Comparison of ENCODE assay signal across 21 cellular contexts in the genomic region with DNA sequence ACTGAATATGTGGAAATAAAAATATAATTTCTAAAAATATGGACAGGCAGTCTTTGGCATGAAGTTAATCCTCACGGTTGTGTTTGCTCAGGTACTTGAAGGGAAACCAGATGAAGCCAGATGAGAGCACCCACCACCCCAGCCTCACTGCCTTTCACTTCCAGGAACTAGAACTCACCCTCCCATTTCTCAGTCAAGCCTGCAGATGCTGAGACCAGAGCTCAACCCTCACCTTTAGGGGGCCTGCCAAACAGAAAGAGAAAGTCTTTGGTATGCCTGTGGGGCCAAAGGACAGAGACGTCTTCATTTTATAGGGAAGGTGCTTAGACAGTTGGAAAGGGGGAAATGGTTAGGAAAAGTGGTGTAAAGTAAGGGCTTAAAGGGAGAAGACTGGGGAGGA.
"Had no signal": no experiment of that assay in that cellular context is flagged by ENCODE, and none has a peak within 500 bp of the region (broad histone marks: within the 10 kb centered on the region; RNA-seq: fewer than 3 reads in every experiment).

No MANE protein-coding gene starts in this region.

- H3K27ac Mint-ChIP-seq: activated CD8-positive, alpha-beta T cell treated with anti-CD3 and anti-CD28 coated beads, Interleukin-2, amount 10 ng/mL, durations not matched to agents 7 days and 5 days; activated naive CD4-positive, alpha-beta T cell treated with anti-CD3 and anti-CD28 coated beads, Interleukin-2, amount 50 U/mL, for 24 hours; activated T-cell treated with anti-CD3 and anti-CD28 coated beads, Interleukin-2, amount 50 U/mL, for 24 hours; activated T-helper 1 cell treated with anti-CD3 and anti-CD28 coated beads, Interleukin-12 subunit alpha, Interleukin-12 subunit beta, Interleukin-2, Interleukin-4 antibody, amounts not matched to agents 30 ng/mL and 10 ng/mL and 1 ng/mL, durations not matched to agents 14 hours and 24 hours and 36 hours; T-helper 17 cell; WTC11 had no signal

- DNase-seq: activated CD4-positive, alpha-beta T cell treated with anti-CD3 and anti-CD28 coated beads for 48 hours; activated CD4-positive, alpha-beta T cell treated with anti-CD3 and anti-CD28 coated beads, Interleukin-2, amount 50 U/mL, for 4 hours; activated CD4-positive, CD25-positive, alpha-beta regulatory T cell treated with anti-CD3 and anti-CD28 coated beads, Interleukin-2, amount 50 U/mL, for 72 hours; activated CD8-positive, alpha-beta T cell treated with anti-CD3 and anti-CD28 coated beads, Interleukin-2, amount 10 ng/mL, durations not matched to agents 7 days and 5 days; activated effector memory CD4-positive, alpha-beta T cell treated with Interleukin-2 at 50 U/mL for 16 hours; activated naive CD4-positive, alpha-beta T cell; activated T-cell treated with anti-CD3 and anti-CD28 coated beads, Interleukin-2, amount 50 U/mL, for 24 hours; aorta; KG1; NCI-H1048; NCI-H187 treated with DMSO at 0.1 percent for 48 hours; NCI-H2081 treated with DMSO at 0.1 percent for 48 hours; NCI-H226; PC-9; SHP77 treated with DMSO at 0.1 percent for 48 hours; T-helper 17 cell; T-helper 9 cell had no signal

- H3K27ac ChIP-seq: PC-9 had no signal

- H3K4me1 Mint-ChIP-seq: activated naive CD4-positive, alpha-beta T cell treated with anti-CD3 and anti-CD28 coated beads, Interleukin-2, amount 50 U/mL, for 24 hours; central memory CD8-positive, alpha-beta T cell; WTC11 had no signal

- ATAC-seq: activated CD8-positive, alpha-beta T cell treated with anti-CD3 and anti-CD28 coated beads, Interleukin-2, amount 10 ng/mL, durations not matched to agents 7 days and 5 days; T-helper 17 cell; WTC11 had no signal

- H3K36me3 Mint-ChIP-seq: WTC11 had no signal

- H3K4me3 ChIP-seq: PC-9 had no signal

- H3K9me3 Mint-ChIP-seq: activated naive CD4-positive, alpha-beta T cell treated with anti-CD3 and anti-CD28 coated beads, Interleukin-2, amount 50 U/mL, for 24 hours; activated T-cell treated with anti-CD3 and anti-CD28 coated beads, Interleukin-2, amount 50 U/mL, for 24 hours; activated T-helper 1 cell treated with anti-CD3 and anti-CD28 coated beads, Interleukin-12 subunit alpha, Interleukin-12 subunit beta, Interleukin-2, Interleukin-4 antibody, amounts not matched to agents 30 ng/mL and 10 ng/mL and 1 ng/mL, durations not matched to agents 14 hours and 24 hours and 36 hours; central memory CD8-positive, alpha-beta T cell had no signal

- H3K4me3 Mint-ChIP-seq: activated CD8-positive, alpha-beta T cell treated with anti-CD3 and anti-CD28 coated beads, Interleukin-2, amount 10 ng/mL, durations not matched to agents 7 days and 5 days; activated naive CD4-positive, alpha-beta T cell treated with anti-CD3 and anti-CD28 coated beads, Interleukin-2, amount 50 U/mL, for 24 hours; activated T-cell treated with anti-CD3 and anti-CD28 coated beads, Interleukin-2, amount 50 U/mL, for 24 hours; activated T-helper 1 cell treated with anti-CD3 and anti-CD28 coated beads, Interleukin-12 subunit alpha, Interleukin-12 subunit beta, Interleukin-2, Interleukin-4 antibody, amounts not matched to agents 30 ng/mL and 10 ng/mL and 1 ng/mL, durations not matched to agents 14 hours and 24 hours and 36 hours; central memory CD8-positive, alpha-beta T cell; T-helper 17 cell; WTC11 had no signal
